In the genomic region with DNA sequence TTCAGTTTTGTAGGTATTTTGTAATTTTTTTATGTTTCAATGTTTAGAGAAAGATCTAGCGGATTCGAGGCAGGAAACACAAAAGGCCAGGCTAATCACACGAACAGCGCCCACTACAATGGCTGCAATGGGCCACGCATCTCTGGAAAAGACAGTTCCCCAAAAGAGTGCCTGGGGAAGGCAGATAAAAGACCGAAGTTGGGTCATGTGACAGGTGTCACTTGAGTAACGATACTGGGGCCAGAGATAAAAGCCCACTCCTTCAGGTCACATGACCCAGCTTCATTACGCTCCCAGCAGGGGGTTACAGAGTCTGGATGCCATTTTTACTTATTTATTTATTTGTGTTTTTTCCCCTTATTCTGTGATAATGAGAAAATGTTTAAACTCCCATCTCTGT, we compare ENCODE assay signal across 18 cellular contexts.
DNase-seq lines count a peak whose midpoint lies in the region; ATAC-seq, FAIRE-seq and TF ChIP-seq lines count a peak whose summit lies in the region.
"Had no signal": no experiment of that assay in that cellular context is flagged by ENCODE, and none has a peak within 500 bp of the region (broad histone marks: within the 10 kb centered on the region; RNA-seq: fewer than 3 reads in every experiment).

No MANE protein-coding gene starts in this region.

- no peak for TF ChIP-seq CTCF in HepG2 (CRISPR knock-in tag; IDR thresholded peaks at IDR 0.05)
- TF ChIP-seq CTCF in right lobe of liver (IDR thresholded peaks at IDR 0.05) = no peak

- 62% methylated on average over 8 of the region's 8 CpGs for WGBS in HepG2 (ENCODE audit: low lambda C conversion rate)
- WGBS in right lobe of liver (ENCODE audit: insufficient coverage, low coverage, low lambda C conversion rate, missing lambda C conversion rate) = 33% methylated on average over 8 of the region's 8 CpGs

- H4K20me1 ChIP-seq in HepG2 (ENCODE audit: insufficient read depth, low read length) = no peaks in the 10 kb centered on the region

- in situ Hi-C loops in HepG2 (cut with HindIII; ENCODE audit: extremely low pct_ligation_motif_present, low pct_unique_long_range_greater_than_20kb) = no loop called here

- H3K9me3 ChIP-seq in HepG2 (ENCODE audit: low read length) (no peaks in the 10 kb centered on the region), right lobe of liver (no peaks in the 10 kb centered on the region)
- H3K9me3 ChIP-seq: upper lobe of left lung had no signal

- CTCF ChIA-PET in HepG2 (lab: Yijun Ruan, JAX; ENCODE audit: low intra/inter-chr PET ratio, low total read pairs) = no interaction called here

- H3K36me3 ChIP-seq in HepG2 (replicated peaks in 1 of 2; ENCODE audit: control insufficient read depth in 1 of 2, insufficient read depth in 2 of 2, low read length in 2 of 2) (no peaks in the 10 kb centered on the region), right lobe of liver (no peaks in the 10 kb centered on the region)
- H3K36me3 ChIP-seq: upper lobe of left lung had no signal

- TF ChIP-seq EP300 in HepG2 (IDR thresholded peaks at IDR 0.05; ENCODE audit: low read depth in 2 of 2, low read length in 2 of 2) = no peak
- no peak for TF ChIP-seq EP300 in HepG2 (CRISPR knock-in tag; IDR thresholded peaks at IDR 0.05; ENCODE audit: borderline replicate concordance)

- DNase-seq in HepG2 (ENCODE audit: low spot score) (no peak), right lobe of liver (no peak), NCI-H2227 treated with DMSO at 0.1 percent for 48 hours (lab: John Stamatoyannopoulos, UW) (peak; percentile 93), erythroblast (lab: John Stamatoyannopoulos, UW) (peak; percentile 83 to 94), amniotic stem cell (lab: John Stamatoyannopoulos, UW) (no peak), kidney tubule cell (ENCODE audit: low spot score) (no peak), pons (ENCODE audit: low spot score) (no peak)
- DNase-seq: activated CD4-positive, alpha-beta T cell treated with anti-CD3 and anti-CD28 coated beads for 48 hours; cortex of kidney; DND-41; islet precursor cell; NCI-H1092 treated with DMSO at 0.1 percent for 48 hours; NCI-H510A; stimulated activated CD4-positive, alpha-beta T cell treated with anti-CD3 and anti-CD28 coated beads, Interleukin-4, amount 100 ng/mL, for 4 hours; upper lobe of left lung had no signal

- H3K4me1 ChIP-seq in HepG2 (ENCODE audit: insufficient read depth, low read length) = no peaks in the 10 kb centered on the region
- H3K4me1 ChIP-seq in right lobe of liver = no peaks in the 10 kb centered on the region

- BruUV-seq in HepG2 (replicated peaks; lab: Mats Ljungman, UMichigan) = no TSS peak

- TF ChIP-seq POLR2A in HepG2 (IDR thresholded peaks at IDR 0.05; ENCODE audit: insufficient read depth in 1 of 2, low read depth in 2 of 2, low read length in 2 of 2) = no peak
- no peak for TF ChIP-seq POLR2A in right lobe of liver (IDR thresholded peaks at IDR 0.05)
- TF ChIP-seq POLR2A in erythroblast (IDR thresholded peaks at IDR 0.05; ENCODE audit: low read length) = peak; percentile 28

- intact Hi-C loops in HepG2 (cut with micrococcal nuclease; ENCODE audit: unreplicated experiment) = no loop called here
- intact Hi-C loops in right lobe of liver (cut with DNase I) = no loop called here

- H3K9ac ChIP-seq in HepG2 (ENCODE audit: insufficient read depth, low read depth, low read length) = no peak overlapping the region

- H3K27ac ChIP-seq in HepG2 (ENCODE audit: extremely low read length, insufficient read depth, low read length) (no peak overlapping the region), right lobe of liver (no peak overlapping the region)
- H3K27ac ChIP-seq: upper lobe of left lung had no signal

- ATAC-seq in HepG2 (no peak), right lobe of liver (no peak), GM21529 (IDR thresholded peaks at IDR 0.05; ENCODE audit: unreplicated experiment) (no peak)
- ATAC-seq: activated T-helper 17 cell treated with anti-CD3 and anti-CD28 coated beads, Interleukin-2, amount 50 U/mL, for 72 hours had no signal

- no peak overlapping the region for H3K4me3 ChIP-seq in HepG2 (replicated peaks in 1 of 3; ENCODE audit: insufficient read depth in 1 of 3, low read depth in 2 of 3, low read length in 3 of 3)
- no peak overlapping the region for H3K4me3 ChIP-seq in right lobe of liver
- H3K4me3 ChIP-seq: upper lobe of left lung had no signal

- TF ChIP-seq RAD21 in HepG2 (CRISPR knock-in tag; IDR thresholded peaks at IDR 0.05) = no peak

- H3K4me2 ChIP-seq in HepG2 (ENCODE audit: low read depth, low read length) = no peak overlapping the region

- no peaks in the 10 kb centered on the region for H3K79me2 ChIP-seq in HepG2 (ENCODE audit: insufficient read depth, low read length)

- POLR2A ChIA-PET in HepG2 (lab: Yijun Ruan, JAX) = no interaction called here

- no peak overlapping the region for H2AFZ ChIP-seq in HepG2 (ENCODE audit: low read length)

- H3K27me3 ChIP-seq in HepG2 (ENCODE audit: control insufficient read depth in 1 of 2, insufficient read depth in 2 of 2, low read length in 2 of 2) (peaks cover 0 to 3% of the 10 kb centered on the region in 2 experiments; a peak in 2 of 5 replicates), right lobe of liver (no peaks in the 10 kb centered on the region)
- H3K27me3 ChIP-seq: upper lobe of left lung had no signal

- no peak for FAIRE-seq in HepG2 (lab: Jason Lieb, UNC)
- FAIRE-seq: astrocyte had no signal

TF ChIP-seq in HepG2, 621 proteins besides CTCF, POLR2A, EP300 and RAD21:
- TF ChIP-seq USF2 (IDR thresholded peaks at IDR 0.05; ENCODE audit: low read depth, low read length) (peak; percentile 54; the same call in 1 of the 2 replicates), USF2 (CRISPR knock-in tag; IDR thresholded peaks at IDR 0.05; ENCODE audit: borderline replicate concordance) (no peak), THRA (CRISPR knock-in tag; IDR thresholded peaks at IDR 0.05; ENCODE audit: borderline replicate concordance) (no peak)

Comparison
In these comparisons a context has a peak if more than half of its experiments do, and no peak if none do; other contexts are left out.
1. DNase-seq: peak in NCI-H2227 treated with DMSO at 0.1 percent for 48 hours (single experiment) and erythroblast (2 of 2); none in HepG2 (single experiment), right lobe of liver (0 of 3), amniotic stem cell (single experiment), kidney tubule cell (single experiment) and pons (single experiment).